ENCODE assay signal across 17 cellular contexts in the genomic region with DNA sequence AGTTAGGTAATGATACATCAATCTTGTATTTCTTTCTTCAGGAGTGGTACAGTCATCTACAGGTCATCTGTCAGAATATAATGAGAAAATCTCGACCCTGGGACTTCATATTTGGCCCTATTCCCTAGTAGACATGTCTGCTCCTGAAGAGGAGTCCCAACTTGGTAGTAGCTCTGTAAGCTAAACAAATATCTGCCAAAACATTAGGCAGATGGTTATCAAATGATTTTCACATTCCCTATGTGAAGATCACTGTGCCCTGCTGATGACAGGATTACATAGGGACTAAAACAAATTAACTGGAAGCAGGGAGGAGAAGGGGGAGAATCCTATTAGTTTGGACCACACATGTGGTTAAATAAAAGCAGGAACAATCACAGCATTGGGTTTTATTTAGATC.
DNase-seq lines count a peak whose midpoint lies in the region; TF ChIP-seq lines count a peak whose summit lies in the region.
"Had no signal": no experiment of that assay in that cellular context is flagged by ENCODE, and none has a peak within 500 bp of the region (broad histone marks: within the 10 kb centered on the region; RNA-seq: fewer than 3 reads in every experiment).

No MANE protein-coding gene starts in this region.

- TF ChIP-seq CTCF in WERI-Rb-1 (IDR thresholded peaks at IDR 0.05; ENCODE audit: low read depth, low read length) = no peak

- no peaks in the 10 kb centered on the region for H3K27me3 ChIP-seq in WERI-Rb-1 (ENCODE audit: insufficient read depth, low read depth, severe bottlenecking)
- H3K27me3 ChIP-seq: SJSA1 had no signal

- peak; percentile 23 for DNase-seq in DMS 273 treated with DMSO at 0.1 percent for 48 hours (lab: John Stamatoyannopoulos, UW)
- DNase-seq in NCI-H2081 (lab: John Stamatoyannopoulos, UW) = peak; percentile 72 to 97
- DNase-seq in NCI-H82 (lab: John Stamatoyannopoulos, UW) = peak; percentile 93
- no peak for DNase-seq in WERI-Rb-1
- DNase-seq in medulla oblongata (ENCODE audit: extremely low spot score) = no peak
- no peak for DNase-seq in DMS153 (lab: John Stamatoyannopoulos, UW)
- DNase-seq in NCI-H1436 treated with DMSO at 0.1 percent for 48 hours (lab: John Stamatoyannopoulos, UW) = no peak
- DNase-seq: COR-L47; DND-41; GDM1; GM23248; NCI-H2227 treated with DMSO at 0.1 percent for 48 hours; NK-92 treated with Interleukin-12 subunit alpha and Interleukin-12 subunit beta, amount 100 ng/mL, for 24 hours; OCI-M1; T-cell had no signal

- H3K4me3 ChIP-seq in WERI-Rb-1 (ENCODE audit: low read depth, low read length) = no peak overlapping the region
- H3K4me3 ChIP-seq: GM23248, SJSA1 had no signal

- no peaks in the 10 kb centered on the region for H3K36me3 ChIP-seq in WERI-Rb-1
- H3K36me3 ChIP-seq: SJSA1 had no signal

- H3K27ac ChIP-seq in WERI-Rb-1 = peak overlapping the region; percentile 41
- H3K27ac ChIP-seq: GM23248, RWPE1, SJSA1 had no signal

- H3K9me3 ChIP-seq in WERI-Rb-1 (ENCODE audit: severe bottlenecking) = no peaks in the 10 kb centered on the region
- H3K9me3 ChIP-seq: SJSA1 had no signal

Comparison
In these comparisons a context has a peak if more than half of its experiments do, and no peak if none do; other contexts are left out.
1. DNase-seq: peak in DMS 273 treated with DMSO at 0.1 percent for 48 hours (single experiment), NCI-H2081 (2 of 2) and NCI-H82 (single experiment); none in WERI-Rb-1 (single experiment), medulla oblongata (single experiment), DMS153 (single experiment) and NCI-H1436 treated with DMSO at 0.1 percent for 48 hours (single experiment).